In the genomic region with DNA sequence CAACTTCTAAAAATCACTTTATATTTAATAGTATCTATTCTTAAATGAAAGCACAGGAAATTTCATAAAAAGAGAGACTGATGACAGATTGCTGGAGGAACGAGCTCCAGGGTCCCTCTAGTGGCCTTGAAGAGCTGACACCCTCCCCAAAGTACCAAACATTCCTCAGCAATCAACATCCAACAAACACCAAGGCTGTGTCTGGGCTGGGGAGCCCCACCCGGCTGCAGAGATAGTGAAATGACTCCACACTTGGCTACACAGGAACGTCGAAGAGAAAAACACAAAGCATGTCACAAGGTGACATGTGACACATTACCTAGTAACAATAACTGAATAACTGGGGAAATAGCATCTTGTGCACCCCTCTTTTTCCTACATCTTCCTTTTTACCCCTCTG, we compare ENCODE assay signal across 8 cellular contexts. TPM values are rescaled to one million over a fixed set of nuclear protein-coding genes. Genes with fewer than 3 reads are reported as not detected.
DNase-seq lines count a peak whose midpoint lies in the region; ATAC-seq and TF ChIP-seq lines count a peak whose summit lies in the region.

No MANE protein-coding gene starts in this region.

- H3K27me3 Mint-ChIP-seq in Caco-2 (ENCODE audit: insufficient read depth, unreplicated experiment), result no peaks in the 10 kb centered on the region

- H3K4me3 ChIP-seq in Caco-2 (ENCODE audit: low read depth, low read length), result no peak overlapping the region

- no peaks in the 10 kb centered on the region for H3K4me1 Mint-ChIP-seq in Caco-2 (ENCODE audit: low read depth, unreplicated experiment)

- H3K27ac Mint-ChIP-seq in Caco-2 (ENCODE audit: unreplicated experiment), result no peak overlapping the region

- no peaks in the 10 kb centered on the region for H3K27me3 ChIP-seq in Caco-2 (replicated peaks; ENCODE audit: control insufficient read depth, insufficient read depth, low read length)

- BruUV-seq in Caco-2 (replicated peaks; lab: Mats Ljungman, UMichigan), result no TSS peak

- intact Hi-C loops in Caco-2 (cut with micrococcal nuclease; ENCODE audit: unreplicated experiment), result loop anchor here (1.0 kb wide), 2 partner anchors 42 to 132 kb away; no protein-coding TSS in a partner anchor

- no peaks in the 10 kb centered on the region for H3K9me3 ChIP-seq in Caco-2

- no peak overlapping the region for H3K4me3 Mint-ChIP-seq in Caco-2 (ENCODE audit: unreplicated experiment)

- DNase-seq in Caco-2, result peak; percentile 58 to 65
- DNase-seq in NCI-H2227 (lab: John Stamatoyannopoulos, UW; ENCODE audit: unreplicated experiment), result peak; percentile 8
- peak; percentile 15 for DNase-seq in amniotic stem cell (lab: John Stamatoyannopoulos, UW)
- peak; percentile 79 for DNase-seq in iPS-NIHi7 (ENCODE audit: extremely low spot score)
- peak; percentile 1 for DNase-seq in stimulated activated CD8-positive, alpha-beta memory T cell treated with anti-CD3 and anti-CD28 coated beads, Interleukin-12 subunit alpha, Interleukin-12 subunit beta, amount 100 ng/mL, for 24 hours (ENCODE audit: extremely low read depth)
- no peak for DNase-seq in middle frontal gyrus (ENCODE audit: extremely low spot score, low spot score)

- no peaks in the 10 kb centered on the region for H3K9me3 Mint-ChIP-seq in Caco-2 (ENCODE audit: unreplicated experiment)

- peak; percentile 77 for ATAC-seq in GM18858 (IDR thresholded peaks at IDR 0.05; ENCODE audit: unreplicated experiment)
- ATAC-seq in HG02885 (IDR thresholded peaks at IDR 0.05; ENCODE audit: poor library complexity, unreplicated experiment), result peak; percentile 94

- H3K4me1 ChIP-seq in Caco-2, result peaks cover 8% of the 10 kb centered on the region; the same call in 1 of the 2 replicates

- H3K36me3 ChIP-seq in Caco-2 (ENCODE audit: control insufficient read depth, insufficient read depth, low read length), result no peaks in the 10 kb centered on the region

- H3K36me3 Mint-ChIP-seq in Caco-2 (ENCODE audit: insufficient read depth, unreplicated experiment), result no peaks in the 10 kb centered on the region

- CTCF ChIA-PET in Caco-2 (lab: Charles Lee), result interaction anchor here (0.5 to 0.8 kb wide), 4 partner anchors 16 to 1751 kb away, joined by 3 read pairs; no protein-coding TSS in a partner anchor

- POLR2A ChIA-PET in Caco-2 (lab: Charles Lee), result interaction anchor here (0.6 kb wide), 1 partner anchor 552 kb away, joined by 5 read pairs; no protein-coding TSS in a partner anchor

- TF ChIP-seq CTCF in Caco-2 (IDR thresholded peaks at IDR 0.05; ENCODE audit: insufficient read depth in 1 of 2, low read depth in 1 of 2, low read length in 1 of 2, severe bottlenecking in 1 of 2, unreplicated experiment in 1 of 2), result peak; percentile 70 to 81

RNA-seq across cellular contexts. Expression of a gene that starts 45.6 kb away (rescaled TPM):
- total RNA-seq in Caco-2 (2022), result 14.1 and 15.5 TPM in 2 replicates
